1 cellular context compared by ENCODE assay signal in the genomic region with DNA sequence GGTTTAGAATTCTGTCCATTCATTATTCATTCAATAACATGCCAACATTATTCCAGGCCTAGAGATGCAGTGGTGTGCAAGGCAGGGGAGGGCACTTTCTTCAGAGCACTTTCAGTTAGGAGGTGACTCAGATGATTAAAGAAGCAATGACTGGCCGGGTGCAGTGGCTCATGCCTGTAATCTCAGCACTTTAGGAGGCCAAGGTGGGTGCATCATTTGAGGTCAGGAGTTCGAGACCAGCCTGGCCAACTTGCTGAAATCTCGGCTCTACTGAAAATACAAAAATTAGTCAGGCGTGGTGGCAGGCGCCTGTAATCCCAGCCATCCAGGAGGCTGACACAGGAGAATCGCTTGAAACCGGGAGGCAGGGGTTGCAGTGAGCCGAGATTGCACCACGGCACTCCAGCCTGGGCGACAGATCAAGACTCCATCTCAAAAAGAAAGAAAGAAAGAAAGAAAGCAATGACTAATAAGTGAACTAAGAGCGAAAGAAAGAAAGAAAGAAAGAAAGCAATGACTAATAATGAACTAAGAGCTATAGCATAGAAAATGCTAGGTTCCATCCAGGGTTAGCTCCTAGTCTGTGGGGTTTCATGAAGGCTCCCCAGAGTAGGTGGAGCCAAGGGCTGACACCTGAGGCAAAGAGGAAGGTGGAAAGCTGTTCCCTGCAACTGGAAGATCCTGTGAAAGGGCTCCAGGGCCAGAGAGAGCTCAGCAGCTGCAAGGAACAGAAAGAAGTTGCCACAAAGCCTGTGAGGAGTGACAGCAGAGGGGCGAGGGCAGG.
TF ChIP-seq lines count a peak whose summit lies in the region.

No MANE protein-coding gene starts in this region.

TF ChIP-seq in HepG2, 621 proteins besides CTCF, POLR2A, EP300 and RAD21 (continued from another document):
- TF ChIP-seq, protein P1, sequence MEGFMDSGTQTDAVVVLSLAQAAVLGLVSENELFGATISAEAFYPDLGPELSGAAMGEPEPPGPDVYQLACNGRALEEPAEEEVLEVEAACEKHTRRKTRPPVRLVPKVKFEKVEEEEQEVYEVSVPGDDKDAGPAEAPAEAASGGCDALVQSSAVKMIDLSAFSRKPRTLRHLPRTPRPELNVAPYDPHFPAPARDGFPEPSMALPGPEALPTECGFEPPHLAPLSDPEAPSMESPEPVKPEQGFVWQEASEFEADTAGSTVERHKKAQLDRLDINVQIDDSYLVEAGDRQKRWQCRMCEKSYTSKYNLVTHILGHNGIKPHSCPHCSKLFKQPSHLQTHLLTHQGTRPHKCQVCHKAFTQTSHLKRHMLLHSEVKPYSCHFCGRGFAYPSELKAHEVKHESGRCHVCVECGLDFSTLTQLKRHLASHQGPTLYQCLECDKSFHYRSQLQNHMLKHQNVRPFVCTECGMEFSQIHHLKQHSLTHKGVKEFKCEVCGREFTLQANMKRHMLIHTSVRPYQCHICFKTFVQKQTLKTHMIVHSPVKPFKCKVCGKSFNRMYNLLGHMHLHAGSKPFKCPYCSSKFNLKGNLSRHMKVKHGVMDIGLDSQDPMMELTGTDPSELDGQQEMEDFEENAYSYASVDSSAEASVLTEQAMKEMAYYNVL (CRISPR knock-in tag; IDR thresholded peaks at IDR 0.05; ENCODE audit: borderline replicate concordance), result no peak
- TF ChIP-seq ETV5 (CRISPR knock-in tag; IDR thresholded peaks at IDR 0.05; ENCODE audit: borderline replicate concordance) (no peak), ATM (IDR thresholded peaks at IDR 0.05; ENCODE audit: borderline replicate concordance) (no peak), NFE2L1 (CRISPR knock-in tag; IDR thresholded peaks at IDR 0.05; ENCODE audit: borderline replicate concordance) (no peak), MIXL1 (CRISPR knock-in tag; IDR thresholded peaks at IDR 0.05) (no peak), PRPF4 (IDR thresholded peaks at IDR 0.05; ENCODE audit: low read depth, low read length, poor library complexity, severe bottlenecking) (no peak), ZNF441 (CRISPR knock-in tag; IDR thresholded peaks at IDR 0.05; ENCODE audit: borderline replicate concordance) (no peak), ZFX (CRISPR knock-in tag; IDR thresholded peaks at IDR 0.05; ENCODE audit: low read depth) (no peak)
- TF ChIP-seq, protein P2, sequence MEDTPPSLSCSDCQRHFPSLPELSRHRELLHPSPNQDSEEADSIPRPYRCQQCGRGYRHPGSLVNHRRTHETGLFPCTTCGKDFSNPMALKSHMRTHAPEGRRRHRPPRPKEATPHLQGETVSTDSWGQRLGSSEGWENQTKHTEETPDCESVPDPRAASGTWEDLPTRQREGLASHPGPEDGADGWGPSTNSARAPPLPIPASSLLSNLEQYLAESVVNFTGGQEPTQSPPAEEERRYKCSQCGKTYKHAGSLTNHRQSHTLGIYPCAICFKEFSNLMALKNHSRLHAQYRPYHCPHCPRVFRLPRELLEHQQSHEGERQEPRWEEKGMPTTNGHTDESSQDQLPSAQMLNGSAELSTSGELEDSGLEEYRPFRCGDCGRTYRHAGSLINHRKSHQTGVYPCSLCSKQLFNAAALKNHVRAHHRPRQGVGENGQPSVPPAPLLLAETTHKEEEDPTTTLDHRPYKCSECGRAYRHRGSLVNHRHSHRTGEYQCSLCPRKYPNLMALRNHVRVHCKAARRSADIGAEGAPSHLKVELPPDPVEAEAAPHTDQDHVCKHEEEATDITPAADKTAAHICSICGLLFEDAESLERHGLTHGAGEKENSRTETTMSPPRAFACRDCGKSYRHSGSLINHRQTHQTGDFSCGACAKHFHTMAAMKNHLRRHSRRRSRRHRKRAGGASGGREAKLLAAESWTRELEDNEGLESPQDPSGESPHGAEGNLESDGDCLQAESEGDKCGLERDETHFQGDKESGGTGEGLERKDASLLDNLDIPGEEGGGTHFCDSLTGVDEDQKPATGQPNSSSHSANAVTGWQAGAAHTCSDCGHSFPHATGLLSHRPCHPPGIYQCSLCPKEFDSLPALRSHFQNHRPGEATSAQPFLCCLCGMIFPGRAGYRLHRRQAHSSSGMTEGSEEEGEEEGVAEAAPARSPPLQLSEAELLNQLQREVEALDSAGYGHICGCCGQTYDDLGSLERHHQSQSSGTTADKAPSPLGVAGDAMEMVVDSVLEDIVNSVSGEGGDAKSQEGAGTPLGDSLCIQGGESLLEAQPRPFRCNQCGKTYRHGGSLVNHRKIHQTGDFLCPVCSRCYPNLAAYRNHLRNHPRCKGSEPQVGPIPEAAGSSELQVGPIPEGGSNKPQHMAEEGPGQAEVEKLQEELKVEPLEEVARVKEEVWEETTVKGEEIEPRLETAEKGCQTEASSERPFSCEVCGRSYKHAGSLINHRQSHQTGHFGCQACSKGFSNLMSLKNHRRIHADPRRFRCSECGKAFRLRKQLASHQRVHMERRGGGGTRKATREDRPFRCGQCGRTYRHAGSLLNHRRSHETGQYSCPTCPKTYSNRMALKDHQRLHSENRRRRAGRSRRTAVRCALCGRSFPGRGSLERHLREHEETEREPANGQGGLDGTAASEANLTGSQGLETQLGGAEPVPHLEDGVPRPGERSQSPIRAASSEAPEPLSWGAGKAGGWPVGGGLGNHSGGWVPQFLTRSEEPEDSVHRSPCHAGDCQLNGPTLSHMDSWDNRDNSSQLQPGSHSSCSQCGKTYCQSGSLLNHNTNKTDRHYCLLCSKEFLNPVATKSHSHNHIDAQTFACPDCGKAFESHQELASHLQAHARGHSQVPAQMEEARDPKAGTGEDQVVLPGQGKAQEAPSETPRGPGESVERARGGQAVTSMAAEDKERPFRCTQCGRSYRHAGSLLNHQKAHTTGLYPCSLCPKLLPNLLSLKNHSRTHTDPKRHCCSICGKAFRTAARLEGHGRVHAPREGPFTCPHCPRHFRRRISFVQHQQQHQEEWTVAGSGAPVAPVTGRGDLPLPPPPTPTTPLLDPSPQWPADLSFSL (CRISPR knock-in tag; IDR thresholded peaks at IDR 0.05), result no peak
- TF ChIP-seq, protein P3, sequence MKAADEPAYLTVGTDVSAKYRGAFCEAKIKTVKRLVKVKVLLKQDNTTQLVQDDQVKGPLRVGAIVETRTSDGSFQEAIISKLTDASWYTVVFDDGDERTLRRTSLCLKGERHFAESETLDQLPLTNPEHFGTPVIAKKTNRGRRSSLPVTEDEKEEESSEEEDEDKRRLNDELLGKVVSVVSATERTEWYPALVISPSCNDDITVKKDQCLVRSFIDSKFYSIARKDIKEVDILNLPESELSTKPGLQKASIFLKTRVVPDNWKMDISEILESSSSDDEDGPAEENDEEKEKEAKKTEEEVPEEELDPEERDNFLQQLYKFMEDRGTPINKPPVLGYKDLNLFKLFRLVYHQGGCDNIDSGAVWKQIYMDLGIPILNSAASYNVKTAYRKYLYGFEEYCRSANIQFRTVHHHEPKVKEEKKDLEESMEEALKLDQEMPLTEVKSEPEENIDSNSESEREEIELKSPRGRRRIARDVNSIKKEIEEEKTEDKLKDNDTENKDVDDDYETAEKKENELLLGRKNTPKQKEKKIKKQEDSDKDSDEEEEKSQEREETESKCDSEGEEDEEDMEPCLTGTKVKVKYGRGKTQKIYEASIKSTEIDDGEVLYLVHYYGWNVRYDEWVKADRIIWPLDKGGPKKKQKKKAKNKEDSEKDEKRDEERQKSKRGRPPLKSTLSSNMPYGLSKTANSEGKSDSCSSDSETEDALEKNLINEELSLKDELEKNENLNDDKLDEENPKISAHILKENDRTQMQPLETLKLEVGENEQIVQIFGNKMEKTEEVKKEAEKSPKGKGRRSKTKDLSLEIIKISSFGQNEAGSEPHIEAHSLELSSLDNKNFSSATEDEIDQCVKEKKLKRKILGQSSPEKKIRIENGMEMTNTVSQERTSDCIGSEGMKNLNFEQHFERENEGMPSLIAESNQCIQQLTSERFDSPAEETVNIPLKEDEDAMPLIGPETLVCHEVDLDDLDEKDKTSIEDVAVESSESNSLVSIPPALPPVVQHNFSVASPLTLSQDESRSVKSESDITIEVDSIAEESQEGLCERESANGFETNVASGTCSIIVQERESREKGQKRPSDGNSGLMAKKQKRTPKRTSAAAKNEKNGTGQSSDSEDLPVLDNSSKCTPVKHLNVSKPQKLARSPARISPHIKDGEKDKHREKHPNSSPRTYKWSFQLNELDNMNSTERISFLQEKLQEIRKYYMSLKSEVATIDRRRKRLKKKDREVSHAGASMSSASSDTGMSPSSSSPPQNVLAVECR (CRISPR knock-in tag; IDR thresholded peaks at IDR 0.05; ENCODE audit: borderline replicate concordance), result no peak
- TF ChIP-seq, protein P4, sequence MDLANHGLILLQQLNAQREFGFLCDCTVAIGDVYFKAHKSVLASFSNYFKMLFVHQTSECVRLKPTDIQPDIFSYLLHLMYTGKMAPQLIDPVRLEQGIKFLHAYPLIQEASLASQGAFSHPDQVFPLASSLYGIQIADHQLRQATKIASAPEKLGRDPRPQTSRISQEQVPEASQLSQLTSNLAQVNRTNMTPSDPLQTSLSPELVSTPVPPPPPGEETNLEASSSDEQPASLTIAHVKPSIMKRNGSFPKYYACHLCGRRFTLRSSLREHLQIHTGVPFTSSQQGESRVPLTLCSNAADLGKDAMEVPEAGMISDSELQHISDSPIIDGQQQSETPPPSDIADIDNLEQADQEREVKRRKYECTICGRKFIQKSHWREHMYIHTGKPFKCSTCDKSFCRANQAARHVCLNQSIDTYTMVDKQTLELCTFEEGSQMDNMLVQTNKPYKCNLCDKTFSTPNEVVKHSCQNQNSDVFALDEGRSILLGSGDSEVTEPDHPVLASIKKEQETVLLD (CRISPR knock-in tag; IDR thresholded peaks at IDR 0.05; ENCODE audit: low read depth), result no peak
